In the genomic region with DNA sequence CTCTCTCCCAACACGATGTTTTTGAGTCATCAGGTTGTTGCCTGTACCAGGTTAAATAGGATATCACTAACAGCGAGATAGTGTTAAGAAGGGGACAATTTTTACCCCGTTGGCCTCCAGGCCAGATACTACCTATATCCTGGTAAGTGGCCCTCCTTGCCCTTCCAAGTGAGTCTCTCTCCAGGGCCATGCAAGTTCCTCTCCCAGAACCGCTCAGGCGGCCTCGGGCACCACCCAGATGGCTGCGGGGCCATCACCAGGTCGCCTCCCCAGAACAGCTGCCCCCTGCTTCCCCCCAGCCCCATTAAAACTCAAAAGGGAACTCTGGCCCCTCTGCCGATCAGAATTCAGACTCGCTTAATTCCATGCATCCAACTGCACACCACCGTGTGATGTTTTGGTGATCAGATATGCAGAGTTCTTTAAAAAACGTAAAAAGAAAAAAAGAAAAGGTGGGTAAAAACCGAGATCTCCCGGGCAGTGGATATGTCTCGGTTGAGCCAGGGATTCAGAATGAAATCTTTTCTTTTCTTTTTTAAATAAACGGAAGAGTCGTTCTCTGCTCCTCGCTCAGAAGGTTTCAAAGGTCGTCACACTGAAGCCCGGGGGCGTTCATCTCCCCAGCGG, we compare ENCODE assay signal across 8 cellular contexts. TPM values are rescaled to one million over a fixed set of nuclear protein-coding genes. Genes with fewer than 3 reads are reported as not detected.
A peak's percentile ranks its signal among the peaks of the same experiment; 100 is the strongest.
DNase-seq lines count a peak whose midpoint lies in the region; ATAC-seq and TF ChIP-seq lines count a peak whose summit lies in the region.

No MANE protein-coding gene starts in this region.

- H3K27ac Mint-ChIP-seq in effector memory CD8-positive, alpha-beta T cell: no peak overlapping the region
- H3K27ac Mint-ChIP-seq in neural progenitor cell: peak overlapping the region; percentile 97

- in situ Hi-C loops in ACHN (cut with HindIII; ENCODE audit: low pct_ligation_motif_present, low pct_unique_long_range_greater_than_20kb, low sequenced_read_pairs): no loop called here

- DNase-seq in DND-41 (no peak), HuH-7.5 (ENCODE audit: low spot score) (peak; percentile 68), neural progenitor cell (ENCODE audit: low spot score) (peak; percentile 60), AG20443 (ENCODE audit: low spot score) (no peak), DMS 273 treated with DMSO at 0.1 percent for 48 hours (lab: John Stamatoyannopoulos, UW) (no peak), ACHN (no peak)
- DNase-seq in effector memory CD8-positive, alpha-beta T cell: no peak

- peak overlapping the region; percentile 58 to 71 for H3K4me3 Mint-ChIP-seq in effector memory CD8-positive, alpha-beta T cell
- H3K4me3 Mint-ChIP-seq in neural progenitor cell: peak overlapping the region; percentile 95

- TF ChIP-seq CTCF in DND-41 (IDR thresholded peaks at IDR 0.05; ENCODE audit: borderline replicate concordance, extremely low read depth, low read length, poor library complexity, severe bottlenecking): no peak
- no peak for TF ChIP-seq CTCF in neural progenitor cell (IDR thresholded peaks at IDR 0.05)

- ATAC-seq in DND-41 (ENCODE audit: insufficient read depth, low read depth) (no peak), HG02970 (IDR thresholded peaks at IDR 0.05; ENCODE audit: low FRiP score, unreplicated experiment) (no peak)
- ATAC-seq in effector memory CD8-positive, alpha-beta T cell (replicated peaks): no peak

- H3K27me3 ChIP-seq in DND-41 (ENCODE audit: insufficient read depth, low read length, poor library complexity) (peaks cover 6% of the 10 kb centered on the region), neural progenitor cell (no peaks in the 10 kb centered on the region)

- H2AFZ ChIP-seq in DND-41 (ENCODE audit: low read depth, low read length) (peak overlapping the region; percentile 35; the same call in 1 of the 2 replicates), neural progenitor cell (replicated peaks) (no peak overlapping the region)

- H3K4me1 ChIP-seq in DND-41 (ENCODE audit: insufficient read depth, low read length) (peaks cover 35% of the 10 kb centered on the region), neural progenitor cell (peaks cover 41% of the 10 kb centered on the region)

- H3K27ac ChIP-seq in DND-41 (ENCODE audit: low read length) (no peak overlapping the region), neural progenitor cell (peak overlapping the region; percentile 100)

- no peak overlapping the region; a peak in 1 of 4 replicates for H3K4me3 ChIP-seq in DND-41 (ENCODE audit: low read depth in 1 of 2, low read length in 2 of 2)
- peak overlapping the region; percentile 98 for H3K4me3 ChIP-seq in neural progenitor cell

- no peaks in the 10 kb centered on the region for H3K36me3 ChIP-seq in DND-41 (ENCODE audit: insufficient read depth, low read length)
- H3K36me3 ChIP-seq in neural progenitor cell: no peaks in the 10 kb centered on the region

- H3K9me3 ChIP-seq in DND-41 (ENCODE audit: insufficient read depth, low read length, severe bottlenecking) (no peaks in the 10 kb centered on the region), neural progenitor cell (ENCODE audit: low read depth) (no peaks in the 10 kb centered on the region)

- 0 out of 2 replicates have a peak, but pooled peaks cover 2% of the 10 kb centered on the region for H3K79me2 ChIP-seq in DND-41 (ENCODE audit: insufficient read depth, low read length)
- H3K79me2 ChIP-seq in neural progenitor cell (ENCODE audit: low read depth): peaks cover 81% of the 10 kb centered on the region

- H3K9ac ChIP-seq in DND-41 (ENCODE audit: low read depth, low read length): peak overlapping the region; percentile 69; the same call in 1 of the 2 replicates
- peak overlapping the region; percentile 46 for H3K9ac ChIP-seq in neural progenitor cell

- peaks cover 0 to 6% of the 10 kb centered on the region in 2 donors for H3K4me1 Mint-ChIP-seq in effector memory CD8-positive, alpha-beta T cell (ENCODE audit: low read depth in 2 of 2)
- peaks cover 47% of the 10 kb centered on the region for H3K4me1 Mint-ChIP-seq in neural progenitor cell

- H3K4me2 ChIP-seq in DND-41 (ENCODE audit: insufficient read depth, low read length) (peak overlapping the region; percentile 66), neural progenitor cell (peak overlapping the region; percentile 99)

- H3F3A ChIP-seq in neural progenitor cell (ENCODE audit: low read depth): peaks cover 51% of the 10 kb centered on the region

- no peaks in the 10 kb centered on the region for H4K20me1 ChIP-seq in DND-41 (ENCODE audit: insufficient read depth, low read length)
- peaks cover 34% of the 10 kb centered on the region for H4K20me1 ChIP-seq in neural progenitor cell (ENCODE audit: low read depth)

- H3K36me3 Mint-ChIP-seq in effector memory CD8-positive, alpha-beta T cell (ENCODE audit: insufficient read depth): no peaks in the 10 kb centered on the region
- H3K36me3 Mint-ChIP-seq in neural progenitor cell: peaks cover 13% of the 10 kb centered on the region

- H3K27me3 Mint-ChIP-seq in effector memory CD8-positive, alpha-beta T cell: peaks cover 36 to 55% of the 10 kb centered on the region in 2 donors
- H3K27me3 Mint-ChIP-seq in neural progenitor cell (ENCODE audit: insufficient read depth, low read depth): peaks cover 8% of the 10 kb centered on the region

- H3K9me3 Mint-ChIP-seq in effector memory CD8-positive, alpha-beta T cell: no peaks in the 10 kb centered on the region
- H3K9me3 Mint-ChIP-seq in neural progenitor cell: no peaks in the 10 kb centered on the region

RNA-seq across cellular contexts. Expression of gene TRIM71, which starts 1.9 kb away (rescaled TPM):
- 106 and 107 TPM in 2 replicates for total RNA-seq in neural progenitor cell (ENCODE audit: low replicate concordance)

Comparison
In these comparisons a context has a peak if more than half of its experiments do, and no peak if none do; other contexts are left out.
1. DNase-seq: peak in HuH-7.5 (single experiment) and neural progenitor cell (single experiment); none in DND-41 (single experiment), effector memory CD8-positive, alpha-beta T cell (0 of 3), AG20443 (single experiment), DMS 273 treated with DMSO at 0.1 percent for 48 hours (single experiment) and ACHN (single experiment).